ENCODE assay signal across 20 cellular contexts in the genomic region with DNA sequence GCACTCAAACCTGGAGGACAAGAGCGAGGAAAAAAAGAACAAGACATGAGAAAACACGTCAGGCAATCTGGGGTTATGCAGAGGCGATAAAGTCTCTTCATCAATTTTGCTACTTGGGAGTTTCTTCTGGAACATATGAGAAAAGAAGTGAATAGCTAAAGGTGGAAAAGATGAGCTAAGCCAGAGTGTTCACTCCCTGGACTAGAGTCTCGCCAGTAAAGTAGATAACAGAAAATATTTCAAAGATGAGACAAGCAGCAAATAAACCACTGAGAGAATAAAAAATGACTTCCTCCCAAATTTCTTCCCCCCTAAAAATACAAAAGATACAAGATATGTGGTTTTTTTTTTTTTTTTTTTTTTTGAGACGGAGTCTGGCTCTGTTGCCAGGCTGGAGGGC.
"Had no signal": no experiment of that assay in that cellular context is flagged by ENCODE, and none has a peak within 500 bp of the region (broad histone marks: within the 10 kb centered on the region; RNA-seq: fewer than 3 reads in every experiment).

No MANE protein-coding gene starts in this region.

- H3K4me1 ChIP-seq: right atrium auricular region, sigmoid colon, testis had no signal

- H3K27me3 ChIP-seq: esophagus squamous epithelium, hepatocyte, right atrium auricular region, testis, tibial nerve had no signal

- H3K79me2 ChIP-seq: hepatocyte had no signal

- H3K36me3 ChIP-seq: esophagus squamous epithelium, neutrophil, right atrium auricular region, sigmoid colon, tibial nerve had no signal

- DNase-seq: dermis blood vessel endothelial cell; esophagus squamous epithelium; foreskin melanocyte; head of caudate nucleus; left colon; mucosa of descending colon; naive thymus-derived CD8-positive, alpha-beta T cell; posterior cingulate gyrus; sigmoid colon; stimulated activated CD4-positive, alpha-beta T cell treated with anti-CD3 and anti-CD28 coated beads, Interleukin-2, amount 100 ng/mL, for 24 hours; stimulated activated CD4-positive, alpha-beta T cell treated with anti-CD3 and anti-CD28 coated beads, Interleukin-4, amount 100 ng/mL, for 4 hours; stimulated activated naive B cell treated with anti-CD40 and anti-IgM and Interleukin-4, amounts not matched to agents 10 μg/mL and 1 μg/mL and 100 μg/mL, for 72 hours; stimulated activated naive CD8-positive, alpha-beta T cell treated with anti-CD3 and anti-CD28 coated beads, Interleukin-15, amount 100 ng/mL, for 72 hours; testis had no signal

- H3K4me3 ChIP-seq: esophagus squamous epithelium, hepatocyte, mucosa of descending colon, right atrium auricular region, sigmoid colon, skin epidermis, testis, tibial nerve had no signal

- H3K9me3 Mint-ChIP-seq: naive thymus-derived CD8-positive, alpha-beta T cell; stimulated activated naive B cell treated with anti-CD40 and anti-IgM and Interleukin-4, amounts not matched to agents 10 μg/mL and 1 μg/mL and 100 μg/mL, for 72 hours; stimulated activated naive CD8-positive, alpha-beta T cell treated with anti-CD3 and anti-CD28 coated beads, Interleukin-15, amount 100 ng/mL, for 72 hours had no signal

- H3K4me2 ChIP-seq: hepatocyte had no signal

- FAIRE-seq: colon had no signal

- H3K36me3 Mint-ChIP-seq: naive thymus-derived CD8-positive, alpha-beta T cell; stimulated activated naive B cell treated with anti-CD40 and anti-IgM and Interleukin-4, amounts not matched to agents 10 μg/mL and 1 μg/mL and 100 μg/mL, for 72 hours had no signal

- H2AFZ ChIP-seq: hepatocyte had no signal

- H3K27ac Mint-ChIP-seq: naive thymus-derived CD8-positive, alpha-beta T cell; stimulated activated naive B cell treated with anti-CD40 and anti-IgM and Interleukin-4, amounts not matched to agents 10 μg/mL and 1 μg/mL and 100 μg/mL, for 72 hours; stimulated activated naive CD8-positive, alpha-beta T cell treated with anti-CD3 and anti-CD28 coated beads, Interleukin-15, amount 100 ng/mL, for 72 hours had no signal

- H3K27ac ChIP-seq: esophagus squamous epithelium, hepatocyte, neutrophil, right atrium auricular region, sigmoid colon, skin epidermis, testis, tibial nerve had no signal

- H3K9me3 ChIP-seq: esophagus squamous epithelium, mucosa of descending colon, neutrophil, right atrium auricular region, sigmoid colon, testis, tibial nerve had no signal

- H3K4me3 Mint-ChIP-seq: naive thymus-derived CD8-positive, alpha-beta T cell; stimulated activated naive B cell treated with anti-CD40 and anti-IgM and Interleukin-4, amounts not matched to agents 10 μg/mL and 1 μg/mL and 100 μg/mL, for 72 hours; stimulated activated naive CD8-positive, alpha-beta T cell treated with anti-CD3 and anti-CD28 coated beads, Interleukin-15, amount 100 ng/mL, for 72 hours had no signal
